In the genomic region with DNA sequence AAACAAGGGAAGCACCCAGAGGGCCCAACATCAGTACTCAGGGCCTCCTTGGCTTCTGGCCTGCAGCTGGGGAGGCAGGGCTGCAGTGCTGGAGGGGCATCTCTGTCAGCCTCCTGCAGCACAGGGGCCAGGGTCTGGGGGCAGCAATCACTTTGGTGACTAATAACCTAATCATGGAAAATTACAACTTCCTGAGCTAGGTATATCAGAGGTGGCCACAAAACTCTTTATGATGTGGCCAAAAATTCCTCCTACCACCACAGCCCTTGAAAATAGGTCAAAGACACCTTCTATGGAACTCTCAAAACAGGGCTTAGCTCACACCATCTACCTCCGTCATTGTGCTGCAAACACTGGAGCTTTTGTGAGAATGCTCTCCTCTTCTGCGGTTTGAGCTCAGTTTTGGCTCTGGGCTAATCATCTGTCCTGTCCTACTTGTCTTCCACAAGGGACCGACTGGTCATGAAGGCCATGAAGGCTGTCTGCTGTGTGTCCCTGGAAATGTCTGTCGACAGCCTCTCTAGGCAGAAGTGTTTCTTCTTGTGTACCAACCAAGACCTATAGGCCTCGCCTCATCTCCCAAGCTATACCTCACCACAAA, we compare ENCODE assay signal across 8 cellular contexts. TPM values are rescaled to one million over a fixed set of nuclear protein-coding genes. Genes with fewer than 3 reads are reported as not detected.
DNase-seq lines count a peak whose midpoint lies in the region; ATAC-seq lines count a peak whose summit lies in the region.

No MANE protein-coding gene starts in this region.

- no peaks in the 10 kb centered on the region for H3K79me1 ChIP-seq in neuronal stem cell (ENCODE audit: low read depth, low read length)

- no peak overlapping the region for H3K18ac ChIP-seq in neuronal stem cell (ENCODE audit: low read length)

- H3K14ac ChIP-seq in neuronal stem cell (ENCODE audit: low read length): peak overlapping the region; percentile 10

- H2AK5ac ChIP-seq in neuronal stem cell (ENCODE audit: low read depth, low read length): no peak overlapping the region

- no peak overlapping the region for H3K9ac ChIP-seq in neuronal stem cell (ENCODE audit: low read depth, low read length, poor library complexity)

- H3K9me3 ChIP-seq in SJSA1 (replicated peaks) (no peaks in the 10 kb centered on the region), neuronal stem cell (replicated peaks in 1 of 2; ENCODE audit: control insufficient read depth in 2 of 2, insufficient read depth in 1 of 2, low read depth in 1 of 2, low read length in 2 of 2) (no peaks in the 10 kb centered on the region)

- H3K36me3 ChIP-seq in SJSA1: no peaks in the 10 kb centered on the region
- no peaks in the 10 kb centered on the region for H3K36me3 ChIP-seq in neuronal stem cell (replicated peaks in 1 of 2; ENCODE audit: control insufficient read depth in 2 of 2, insufficient read depth in 2 of 2, low read length in 2 of 2)

- no peak overlapping the region for H4K8ac ChIP-seq in neuronal stem cell (ENCODE audit: low read depth, low read length)

- WGBS in neuronal stem cell (ENCODE audit: extremely low coverage in 2 of 2, insufficient read length in 2 of 2, insufficient replicate concordance in 1 of 2), 2 donors: no CpG with 5 or more reads among the region's 5 CpGs

- H2BK12ac ChIP-seq in neuronal stem cell (ENCODE audit: low read length): no peak overlapping the region

- no peak overlapping the region for H2BK15ac ChIP-seq in neuronal stem cell (ENCODE audit: low read length)

- peak overlapping the region; percentile 90 for H3K27ac ChIP-seq in SJSA1
- no peak overlapping the region for H3K27ac ChIP-seq in neuronal stem cell (replicated peaks; ENCODE audit: low read length)

- H3K4me3 ChIP-seq in SJSA1: no peak overlapping the region
- H3K4me3 ChIP-seq in neuronal stem cell (ENCODE audit: low read length in 2 of 2): no peak overlapping the region

- H3K4ac ChIP-seq in neuronal stem cell (ENCODE audit: low read length): no peak overlapping the region

- no peak overlapping the region for H2AFZ ChIP-seq in neuronal stem cell (ENCODE audit: low read length)

- H2BK5ac ChIP-seq in neuronal stem cell (ENCODE audit: low read length): no peak overlapping the region

- H3K4me1 ChIP-seq in SJSA1 (replicated peaks) (peaks cover 25% of the 10 kb centered on the region), neuronal stem cell (ENCODE audit: control insufficient read depth in 2 of 2, insufficient read depth in 1 of 2, low read depth in 1 of 2, low read length in 2 of 2) (no peaks in the 10 kb centered on the region)

- H3K27me3 ChIP-seq in SJSA1 (replicated peaks) (no peaks in the 10 kb centered on the region), neuronal stem cell (ENCODE audit: control insufficient read depth in 3 of 3, insufficient read depth in 3 of 3, low read depth in 1 of 3, low read length in 3 of 3) (no peaks in the 10 kb centered on the region)

- H3K23ac ChIP-seq in neuronal stem cell (ENCODE audit: low read depth, low read length, poor library complexity): no peak overlapping the region

- H2BK120ac ChIP-seq in neuronal stem cell (ENCODE audit: low read depth, low read length): no peak overlapping the region

- ATAC-seq in GM21367 (IDR thresholded peaks at IDR 0.05; ENCODE audit: unreplicated experiment): no peak
- ATAC-seq in GM18511 (IDR thresholded peaks at IDR 0.05; ENCODE audit: unreplicated experiment): no peak

- no peak overlapping the region for H3K4me2 ChIP-seq in neuronal stem cell (ENCODE audit: insufficient read depth, low read length, poor library complexity, severe bottlenecking)

- DNase-seq in ELR (ENCODE audit: low read depth) (peak; percentile 43), SJSA1 (ENCODE audit: low read depth in 1 of 2, low spot score in 2 of 2) (no peak), activated gamma-delta T cell treated with Interleukin-2 at 50 U/mL for 16 hours (peak; percentile 40), neuronal stem cell (ENCODE audit: low spot score) (no peak), cardiac septum (ENCODE audit: low spot score) (no peak), NCI-H345 (lab: John Stamatoyannopoulos, UW) (no peak)

- no peak overlapping the region for H4K91ac ChIP-seq in neuronal stem cell (ENCODE audit: low read depth, low read length, poor library complexity)

- intact Hi-C loops in cardiac septum (cut with DNase I): no loop called here

RNA-seq across cellular contexts. Expression of a gene that starts 28.6 kb away (rescaled TPM):
- total RNA-seq in SJSA1 (2014; rRNA removed; shearing (Covaris generic)): 0.68 TPM in 1 of 2 replicates, not detected in the other
- polyA plus RNA-seq in neuronal stem cell (2013, experiment 1 of 2): not detected
- polyA plus RNA-seq in neuronal stem cell (2013, experiment 2 of 2): not detected
- total RNA-seq in cardiac septum: not detected

RNA-seq across cellular contexts. Expression of a gene that starts 41.7 kb away (rescaled TPM):
- total RNA-seq in SJSA1 (2014; rRNA removed; shearing (Covaris generic)): not detected in 2 replicates
- not detected for polyA plus RNA-seq in neuronal stem cell (2013, experiment 1 of 2)
- polyA plus RNA-seq in neuronal stem cell (2013, experiment 2 of 2): not detected
- total RNA-seq in cardiac septum: not detected

Comparison
In these comparisons a context has a peak if more than half of its experiments do, and no peak if none do; other contexts are left out.
1. DNase-seq: peak in ELR (single experiment) and activated gamma-delta T cell treated with Interleukin-2 at 50 U/mL for 16 hours (single experiment); none in SJSA1 (0 of 2), neuronal stem cell (single experiment), cardiac septum (single experiment) and NCI-H345 (single experiment).